8 cellular contexts compared by ENCODE assay signal in the genomic region with DNA sequence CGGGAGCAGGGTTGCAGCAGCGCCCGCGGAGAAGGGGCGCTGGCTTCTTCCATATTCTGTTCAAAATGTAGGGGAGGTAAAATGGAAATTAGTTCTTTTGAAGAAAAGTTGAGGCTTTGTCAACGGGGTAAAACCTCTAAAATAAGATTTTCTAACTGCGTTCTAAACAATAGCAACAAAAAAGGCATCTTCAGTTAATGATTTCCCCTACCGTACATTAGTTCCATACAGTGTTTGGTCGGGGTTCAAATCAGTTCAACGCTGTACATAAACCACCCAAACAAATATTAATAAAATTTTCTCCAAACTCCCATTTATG.
DNase-seq lines count a peak whose midpoint lies in the region; ATAC-seq and TF ChIP-seq lines count a peak whose summit lies in the region.

No MANE protein-coding gene starts in this region.

- no peak for TF ChIP-seq POLR2A in NB4 (IDR thresholded peaks at IDR 0.05; ENCODE audit: extremely low read depth, insufficient read length)

- H3K4me1 ChIP-seq in BLaER1 (peaks cover 25% of the 10 kb centered on the region), duodenal mucosa (ENCODE audit: control insufficient read depth in 1 of 2, insufficient read depth in 2 of 2, low read length in 2 of 2) (peaks cover 10 to 15% of the 10 kb centered on the region in 2 donors)

- no peak for ATAC-seq in GM21576 (IDR thresholded peaks at IDR 0.05; ENCODE audit: unreplicated experiment)
- no peak for ATAC-seq in HG02938 (IDR thresholded peaks at IDR 0.05; ENCODE audit: unreplicated experiment)

- peak overlapping the region; percentile 97 for H3K9ac ChIP-seq in BLaER1
- H3K9ac ChIP-seq in duodenal mucosa (ENCODE audit: low read depth in 1 of 2, low read length in 2 of 2): peak overlapping the region; percentile 76 to 85

- no peaks in the 10 kb centered on the region for H3K27me3 Mint-ChIP-seq in nephron (ENCODE audit: low read depth)

- H3K9me3 ChIP-seq in BLaER1: 0 out of 2 replicates have a peak, but pooled peaks cover 6% of the 10 kb centered on the region
- no peaks in the 10 kb centered on the region for H3K9me3 ChIP-seq in duodenal mucosa (ENCODE audit: control insufficient read depth in 1 of 2, low read length in 2 of 2)

- H3K27ac ChIP-seq in BLaER1 (peak overlapping the region; percentile 96), duodenal mucosa (ENCODE audit: low read depth, low read length) (peak overlapping the region; percentile 68)

- TF ChIP-seq CTCF in NB4 (IDR thresholded peaks at IDR 0.05; ENCODE audit: low read depth, low read length): no peak
- TF ChIP-seq CTCF in nephron (IDR thresholded peaks at IDR 0.05; ENCODE audit: unreplicated experiment in 3 of 3): no peak

- peak overlapping the region; percentile 84 for H3K4me3 ChIP-seq in BLaER1
- H3K4me3 ChIP-seq in NB4 (ENCODE audit: low read depth, low read length): peak overlapping the region; percentile 74
- peak overlapping the region; percentile 93 to 94 for H3K4me3 ChIP-seq in duodenal mucosa (ENCODE audit: low read depth in 1 of 2, low read length in 2 of 2)

- H3K36me3 ChIP-seq in BLaER1: no peaks in the 10 kb centered on the region
- H3K36me3 ChIP-seq in duodenal mucosa (ENCODE audit: control insufficient read depth in 1 of 2, insufficient read depth in 2 of 2, low read length in 2 of 2): no peaks in the 10 kb centered on the region

- H3K4me1 Mint-ChIP-seq in nephron: peaks cover 27% of the 10 kb centered on the region

- no peaks in the 10 kb centered on the region for H3K36me3 Mint-ChIP-seq in nephron (ENCODE audit: low read depth)

- peak overlapping the region; percentile 84 for H3K4me2 ChIP-seq in BLaER1

- peak overlapping the region; percentile 90 to 96 (median 93) for H3K4me3 Mint-ChIP-seq in nephron

- H3K9me3 Mint-ChIP-seq in nephron: peaks cover 3% of the 10 kb centered on the region

- 0 out of 2 replicates have a peak, but pooled peaks cover 5% of the 10 kb centered on the region for H3K27me3 ChIP-seq in BLaER1
- H3K27me3 ChIP-seq in duodenal mucosa (ENCODE audit: control insufficient read depth in 1 of 2, insufficient read depth in 2 of 2, low read length in 2 of 2): no peaks in the 10 kb centered on the region

- no peak for DNase-seq in NB4 (ENCODE audit: low read depth)
- DNase-seq in activated effector memory CD4-positive, alpha-beta T cell treated with Interleukin-2 at 50 U/mL for 16 hours: no peak
- DNase-seq in NCI-H1694 (lab: John Stamatoyannopoulos, UW): no peak

- H3K27ac Mint-ChIP-seq in nephron: peak overlapping the region; percentile 86 to 99 (median 97)

- H4K20me1 ChIP-seq in BLaER1: no peaks in the 10 kb centered on the region
